22 cellular contexts compared by ENCODE assay signal in genomic region chr20:61320617-61321200, GRCh38.
"Had no signal": no experiment of that assay in that cellular context is flagged by ENCODE, and none has a peak within 500 bp of the region (broad histone marks: within the 10 kb centered on the region; RNA-seq: fewer than 3 reads in every experiment).

No MANE protein-coding gene starts in this region.

- DNase-seq: activated CD4-positive, alpha-beta T cell treated with anti-CD3 and anti-CD28 coated beads for 4 hours; activated CD4-positive, alpha-beta T cell treated with anti-CD3 and anti-CD28 coated beads, Interleukin-2, amount 50 U/mL, for 4 hours; activated CD8-positive, alpha-beta memory T cell treated with anti-CD3 and anti-CD28 coated beads for 24 hours; activated effector memory CD4-positive, alpha-beta T cell treated with anti-CD3 and anti-CD28 coated beads, Interleukin-2, amount 50 U/mL, for 16 hours; activated naive CD4-positive, alpha-beta T cell treated with anti-CD3 and anti-CD28 coated beads, Interleukin-2, amount 10 ng/mL, durations not matched to agents 7 days and 5 days; activated naive CD8-positive, alpha-beta T cell treated with anti-CD3 and anti-CD28 coated beads, Interleukin-2, amount 10 ng/mL, durations not matched to agents 7 days and 5 days; cerebellar nuclear complex; effector memory CD4-positive, alpha-beta T cell; gastrocnemius medialis; glutamatergic neuron; left ventricle myocardium inferior; mucosa of descending colon; nucleus accumbens; pancreas; psoas muscle; stimulated activated naive CD4-positive, alpha-beta T cell; transverse colon had no signal

- H3K4me3 ChIP-seq: ascending aorta, cardiac muscle cell, coronary artery, dorsolateral prefrontal cortex, gastrocnemius medialis, left ventricle myocardium inferior, mucosa of descending colon, pancreas, psoas muscle, right atrium auricular region, transverse colon had no signal

- H3K4me1 ChIP-seq: ascending aorta, gastrocnemius medialis, left ventricle myocardium inferior, pancreas, psoas muscle, right atrium auricular region, transverse colon had no signal

- H3K27ac ChIP-seq: ascending aorta, cardiac muscle cell, coronary artery, dorsolateral prefrontal cortex, gastrocnemius medialis, left ventricle myocardium inferior, pancreas, psoas muscle, right atrium auricular region, transverse colon had no signal

- H3K27me3 ChIP-seq: ascending aorta, cardiac muscle cell, pancreas, right atrium auricular region, transverse colon had no signal

- H3K9me3 ChIP-seq: ascending aorta, gastrocnemius medialis, left ventricle myocardium inferior, mucosa of descending colon, pancreas, psoas muscle, right atrium auricular region, transverse colon had no signal

- H3K36me3 ChIP-seq: ascending aorta, cardiac muscle cell, gastrocnemius medialis, left ventricle myocardium inferior, pancreas, right atrium auricular region, transverse colon had no signal
